Comparison of ENCODE assay signal across 8 cellular contexts in genomic region chr1:63368131-63368530, GRCh38. TPM values are rescaled to one million over a fixed set of nuclear protein-coding genes. Genes with fewer than 3 reads are reported as not detected.
DNase-seq lines count a peak whose midpoint lies in the region; ATAC-seq and TF ChIP-seq lines count a peak whose summit lies in the region.

No MANE protein-coding gene starts in this region.

- H3K4me3 ChIP-seq in iPS-15b (ENCODE audit: low read depth, low read length) (peak overlapping the region; percentile 98), stomach smooth muscle (ENCODE audit: low read length in 2 of 2) (peak overlapping the region; percentile 93 to 96)

- H3K27ac Mint-ChIP-seq in T-helper 1 cell treated with Interleukin-12 subunit alpha and Interleukin-12 subunit beta and Interleukin-4 antibody, amounts not matched to agents 30 μg/mL and 1 μg/mL, for 36 hours = peak overlapping the region; percentile 81
- peak overlapping the region; percentile 91 for H3K27ac Mint-ChIP-seq in activated CD8-positive, alpha-beta T cell treated with anti-CD3 and anti-CD28 coated beads for 36 hours

- peak overlapping the region; percentile 13 for H3K27ac ChIP-seq in stomach smooth muscle (ENCODE audit: low read length)

- no peak for TF ChIP-seq CTCF in activated CD8-positive, alpha-beta T cell treated with anti-CD3 and anti-CD28 coated beads for 36 hours (IDR thresholded peaks at IDR 0.05)

- peak; percentile 4 for ATAC-seq in HG03342 (IDR thresholded peaks at IDR 0.05; ENCODE audit: unreplicated experiment)
- peak; percentile 8 for ATAC-seq in activated CD8-positive, alpha-beta T cell treated with anti-CD3 and anti-CD28 coated beads for 36 hours
- no peak for ATAC-seq in GM19452 (IDR thresholded peaks at IDR 0.05; ENCODE audit: unreplicated experiment)

- no peaks in the 10 kb centered on the region for H3K9me3 Mint-ChIP-seq in T-helper 1 cell treated with Interleukin-12 subunit alpha and Interleukin-12 subunit beta and Interleukin-4 antibody, amounts not matched to agents 30 μg/mL and 1 μg/mL, for 36 hours
- H3K9me3 Mint-ChIP-seq in activated CD8-positive, alpha-beta T cell treated with anti-CD3 and anti-CD28 coated beads for 36 hours = no peaks in the 10 kb centered on the region

- POLR2A ChIA-PET in activated CD8-positive, alpha-beta T cell treated with anti-CD3 and anti-CD28 coated beads for 36 hours (lab: Charles Lee) = no interaction called here

- no peaks in the 10 kb centered on the region for H3K27me3 Mint-ChIP-seq in T-helper 1 cell treated with Interleukin-12 subunit alpha and Interleukin-12 subunit beta and Interleukin-4 antibody, amounts not matched to agents 30 μg/mL and 1 μg/mL, for 36 hours (ENCODE audit: low read depth)
- H3K27me3 Mint-ChIP-seq in activated CD8-positive, alpha-beta T cell treated with anti-CD3 and anti-CD28 coated beads for 36 hours = peaks cover under 1% of the 10 kb centered on the region

- H3K4me1 Mint-ChIP-seq in T-helper 1 cell treated with Interleukin-12 subunit alpha and Interleukin-12 subunit beta and Interleukin-4 antibody, amounts not matched to agents 30 μg/mL and 1 μg/mL, for 36 hours (ENCODE audit: low read depth) = peaks cover 12% of the 10 kb centered on the region
- H3K4me1 Mint-ChIP-seq in activated CD8-positive, alpha-beta T cell treated with anti-CD3 and anti-CD28 coated beads for 36 hours (ENCODE audit: low read depth) = peaks cover 18% of the 10 kb centered on the region

- H3K9ac ChIP-seq in iPS-15b (ENCODE audit: low read depth, low read length) (peak overlapping the region; percentile 77), stomach smooth muscle (ENCODE audit: low read length in 2 of 2) (peak overlapping the region; percentile 81 to 88)

- H3K9me3 ChIP-seq in iPS-15b (ENCODE audit: control insufficient read depth, insufficient read depth, low read length) (no peaks in the 10 kb centered on the region), stomach smooth muscle (ENCODE audit: control insufficient read depth in 2 of 2, low read length in 2 of 2) (no peaks in the 10 kb centered on the region)

- H3K36me3 ChIP-seq in iPS-15b (ENCODE audit: control insufficient read depth, insufficient read depth, low read length) = no peaks in the 10 kb centered on the region
- H3K36me3 ChIP-seq in stomach smooth muscle (ENCODE audit: control insufficient read depth in 2 of 2, insufficient read depth in 2 of 2, low read length in 2 of 2) = peaks cover 0 to 4% of the 10 kb centered on the region in 2 donors

- peaks cover 15% of the 10 kb centered on the region for H3K36me3 Mint-ChIP-seq in T-helper 1 cell treated with Interleukin-12 subunit alpha and Interleukin-12 subunit beta and Interleukin-4 antibody, amounts not matched to agents 30 μg/mL and 1 μg/mL, for 36 hours (ENCODE audit: low read depth)
- H3K36me3 Mint-ChIP-seq in activated CD8-positive, alpha-beta T cell treated with anti-CD3 and anti-CD28 coated beads for 36 hours (ENCODE audit: low read depth) = peaks cover 20% of the 10 kb centered on the region

- intact Hi-C loops in activated CD8-positive, alpha-beta T cell treated with anti-CD3 and anti-CD28 coated beads for 36 hours (cut with micrococcal nuclease) = no loop called here

- H3K4me3 Mint-ChIP-seq in T-helper 1 cell treated with Interleukin-12 subunit alpha and Interleukin-12 subunit beta and Interleukin-4 antibody, amounts not matched to agents 30 μg/mL and 1 μg/mL, for 36 hours = peak overlapping the region; percentile 94
- peak overlapping the region; percentile 98 for H3K4me3 Mint-ChIP-seq in activated CD8-positive, alpha-beta T cell treated with anti-CD3 and anti-CD28 coated beads for 36 hours

- DNase-seq in T-helper 1 cell (no peak), NCI-H2029 treated with DMSO at 0.1 percent for 48 hours (lab: John Stamatoyannopoulos, UW) (no peak)
- DNase-seq in activated CD8-positive, alpha-beta T cell treated with anti-CD3 and anti-CD28 coated beads for 36 hours = no peak

- CTCF ChIA-PET in activated CD8-positive, alpha-beta T cell treated with anti-CD3 and anti-CD28 coated beads for 36 hours (lab: Charles Lee) = no interaction called here

- H3K4me1 ChIP-seq in iPS-15b (ENCODE audit: control insufficient read depth, insufficient read depth, low read length) (no peaks in the 10 kb centered on the region), stomach smooth muscle (ENCODE audit: control insufficient read depth, insufficient read depth, low read length) (no peaks in the 10 kb centered on the region)

- peaks cover 5% of the 10 kb centered on the region for H3K27me3 ChIP-seq in iPS-15b (ENCODE audit: control insufficient read depth, insufficient read depth, low read length)
- no peaks in the 10 kb centered on the region for H3K27me3 ChIP-seq in stomach smooth muscle (ENCODE audit: control insufficient read depth in 1 of 2, insufficient read depth in 2 of 2, low read length in 2 of 2)

RNA-seq across cellular contexts. Expression of gene ALG6, which starts 0.7 kb away (rescaled TPM):
- total RNA-seq in activated CD8-positive, alpha-beta T cell treated with anti-CD3 and anti-CD28 coated beads for 36 hours = 10 to 100 TPM; 15.1 to 17.7 TPM

RNA-seq across cellular contexts. Expression of gene FOXD3, which starts 45.8 kb away (rescaled TPM):
- total RNA-seq in activated CD8-positive, alpha-beta T cell treated with anti-CD3 and anti-CD28 coated beads for 36 hours = not detected
